In genomic region chr16:21991621-21992020, GRCh38 we compare ENCODE assay signal across 37 cellular contexts. TPM values are rescaled to one million over a fixed set of nuclear protein-coding genes. Genes with fewer than 3 reads are reported as not detected.
"Had no signal": no experiment of that assay in that cellular context is flagged by ENCODE, and none has a peak within 500 bp of the region (broad histone marks: within the 10 kb centered on the region; RNA-seq: fewer than 3 reads in every experiment).

No MANE protein-coding gene starts in this region.

- H3K27me3 ChIP-seq: ascending aorta, cardiac muscle cell had no signal

- H3K27ac ChIP-seq: ascending aorta, cardiac muscle cell, PC-9, RWPE1, WERI-Rb-1 had no signal

- H3K4me3 Mint-ChIP-seq: activated CD4-positive, alpha-beta memory T cell treated with anti-CD3 and anti-CD28 coated beads, Interleukin-2, amount 10 ng/mL, durations not matched to agents 7 days and 5 days; activated naive CD4-positive, alpha-beta T cell treated with anti-CD3 and anti-CD28 coated beads, Interleukin-2, amount 50 U/mL, for 24 hours; activated naive CD8-positive, alpha-beta T cell treated with anti-CD3 and anti-CD28 coated beads, Interleukin-2, amount 10 ng/mL, durations not matched to agents 7 days and 5 days; activated T-cell treated with anti-CD3 and anti-CD28 coated beads, Interleukin-2, amount 50 U/mL, for 24 hours; central memory CD8-positive, alpha-beta T cell; T-cell had no signal

- H3K9me3 ChIP-seq: ascending aorta had no signal

- H3K4me1 Mint-ChIP-seq: central memory CD8-positive, alpha-beta T cell had no signal

- DNase-seq: activated CD4-positive, alpha-beta memory T cell treated with anti-CD3 and anti-CD28 coated beads, Interleukin-2, amount 10 ng/mL, durations not matched to agents 7 days and 5 days; activated CD4-positive, alpha-beta T cell treated with anti-CD3 and anti-CD28 coated beads for 1 hour; activated CD4-positive, alpha-beta T cell treated with anti-CD3 and anti-CD28 coated beads for 48 hours; activated CD4-positive, CD25-positive, alpha-beta regulatory T cell; activated CD8-positive, alpha-beta memory T cell treated with anti-CD3 and anti-CD28 coated beads for 24 hours; activated effector memory CD4-positive, alpha-beta T cell treated with Interleukin-2 at 50 U/mL for 16 hours; activated naive CD8-positive, alpha-beta T cell treated with anti-CD3 and anti-CD28 coated beads, Interleukin-2, amount 10 ng/mL, durations not matched to agents 7 days and 5 days; activated T-cell treated with anti-CD3 and anti-CD28 coated beads, Interleukin-2, amount 50 U/mL, for 24 hours; amygdala; NCI-H1092 treated with DMSO at 0.1 percent for 48 hours; NCI-H1417; NCI-H146; NCI-H187; NCI-H2029 treated with DMSO at 0.1 percent for 48 hours; NCI-H2107; NCI-H2171; NCI-H510A; NCI-H526; NCI-H748 treated with DMSO at 0.1 percent for 48 hours; PC-9; SIG-M5; T-cell; T1000; WERI-Rb-1 had no signal

- H3K36me3 Mint-ChIP-seq: activated naive CD4-positive, alpha-beta T cell treated with anti-CD3 and anti-CD28 coated beads, Interleukin-2, amount 50 U/mL, for 24 hours had no signal

- H3K4me1 ChIP-seq: ascending aorta had no signal

- ATAC-seq: Right ventricle myocardium inferior, SK-N-SH treated with all-trans-retinoic acid at 6 μM for 48 hours, T-cell had no signal

- H3K9me3 Mint-ChIP-seq: activated CD4-positive, alpha-beta memory T cell treated with anti-CD3 and anti-CD28 coated beads, Interleukin-2, amount 10 ng/mL, durations not matched to agents 7 days and 5 days; activated naive CD4-positive, alpha-beta T cell treated with anti-CD3 and anti-CD28 coated beads, Interleukin-2, amount 50 U/mL, for 24 hours; activated naive CD8-positive, alpha-beta T cell treated with anti-CD3 and anti-CD28 coated beads, Interleukin-2, amount 10 ng/mL, durations not matched to agents 7 days and 5 days; activated T-cell treated with anti-CD3 and anti-CD28 coated beads, Interleukin-2, amount 50 U/mL, for 24 hours; central memory CD8-positive, alpha-beta T cell; T-cell had no signal

- FAIRE-seq: RCC 7860 had no signal

- H3K4me3 ChIP-seq: ascending aorta, cardiac muscle cell, PC-9 had no signal

- H2AFZ ChIP-seq: PC-9 had no signal

- H3K4me2 ChIP-seq: PC-9 had no signal

- H3K36me3 ChIP-seq: ascending aorta, cardiac muscle cell had no signal

- H3K27ac Mint-ChIP-seq: activated CD4-positive, alpha-beta memory T cell treated with anti-CD3 and anti-CD28 coated beads, Interleukin-2, amount 10 ng/mL, durations not matched to agents 7 days and 5 days; activated naive CD4-positive, alpha-beta T cell treated with anti-CD3 and anti-CD28 coated beads, Interleukin-2, amount 50 U/mL, for 24 hours; activated naive CD8-positive, alpha-beta T cell treated with anti-CD3 and anti-CD28 coated beads, Interleukin-2, amount 10 ng/mL, durations not matched to agents 7 days and 5 days; activated T-cell treated with anti-CD3 and anti-CD28 coated beads, Interleukin-2, amount 50 U/mL, for 24 hours had no signal

- H3K27me3 Mint-ChIP-seq: activated CD4-positive, alpha-beta memory T cell treated with anti-CD3 and anti-CD28 coated beads, Interleukin-2, amount 10 ng/mL, durations not matched to agents 7 days and 5 days; activated naive CD4-positive, alpha-beta T cell treated with anti-CD3 and anti-CD28 coated beads, Interleukin-2, amount 50 U/mL, for 24 hours; activated naive CD8-positive, alpha-beta T cell treated with anti-CD3 and anti-CD28 coated beads, Interleukin-2, amount 10 ng/mL, durations not matched to agents 7 days and 5 days; activated T-cell treated with anti-CD3 and anti-CD28 coated beads, Interleukin-2, amount 50 U/mL, for 24 hours; central memory CD8-positive, alpha-beta T cell; T-cell had no signal

RNA-seq across cellular contexts. Expression of gene PDZD9, which starts 9.3 kb away (rescaled TPM):
- total RNA-seq: activated CD4-positive, alpha-beta memory T cell treated with anti-CD3 and anti-CD28 coated beads, Interleukin-2, amount 10 ng/mL, durations not matched to agents 7 days and 5 days; activated naive CD8-positive, alpha-beta T cell treated with anti-CD3 and anti-CD28 coated beads, Interleukin-2, amount 10 ng/mL, durations not matched to agents 7 days and 5 days; ascending aorta; cardiac muscle cell; chondrocyte; M059J; OCI-LY7; PC-9; Right ventricle myocardium inferior; SK-MEL-5; T-cell had no signal
- polyA plus RNA-seq: adipose tissue had no signal
